In genomic region chr10:33115720-33116119, GRCh38 we compare ENCODE assay signal across 10 cellular contexts.
DNase-seq lines count a peak whose midpoint lies in the region; ATAC-seq and TF ChIP-seq lines count a peak whose summit lies in the region.
"Had no signal": no experiment of that assay in that cellular context is flagged by ENCODE, and none has a peak within 500 bp of the region (broad histone marks: within the 10 kb centered on the region; RNA-seq: fewer than 3 reads in every experiment).

No MANE protein-coding gene starts in this region.

- intact Hi-C loops in PC-3 (cut with micrococcal nuclease), result loop anchor here (1.0 kb wide), 2 partner anchors 19 to 105 kb away; no protein-coding TSS in a partner anchor

- TF ChIP-seq CTCF in PC-3 (conservative IDR thresholded peaks at IDR 0.05; ENCODE audit: low read depth, low read length) (no peak), smooth muscle cell (IDR thresholded peaks at IDR 0.05; ENCODE audit: borderline replicate concordance, insufficient read depth, poor library complexity, severe bottlenecking) (no peak)

- H3K4me1 Mint-ChIP-seq in effector memory CD8-positive, alpha-beta T cell (ENCODE audit: low read depth in 2 of 2), result peaks cover 62 to 81% of the 10 kb centered on the region in 2 donors

- BruUV-seq in PC-3 (replicated peaks; lab: Mats Ljungman, UMichigan), result no TSS peak

- H3K27ac ChIP-seq in PC-3 (ENCODE audit: low read length), result peak overlapping the region; percentile 59
- peak overlapping the region; percentile 75 for H3K27ac ChIP-seq in smooth muscle cell (ENCODE audit: low read depth)
- H3K27ac ChIP-seq in SJCRH30, result no peak overlapping the region
- H3K27ac ChIP-seq: right atrium auricular region, upper lobe of left lung had no signal

- H3K79me2 ChIP-seq in PC-3 (ENCODE audit: low read length), result no peaks in the 10 kb centered on the region
- H3K79me2 ChIP-seq in smooth muscle cell (ENCODE audit: low read depth), result no peaks in the 10 kb centered on the region

- no peaks in the 10 kb centered on the region for H3K9me2 ChIP-seq in PC-3 (replicated peaks; ENCODE audit: low read length)

- no peaks in the 10 kb centered on the region for H3K27me3 Mint-ChIP-seq in effector memory CD8-positive, alpha-beta T cell

- peaks cover 39% of the 10 kb centered on the region for H3K4me1 ChIP-seq in PC-3 (ENCODE audit: insufficient read depth, low read length)
- peaks cover 26% of the 10 kb centered on the region for H3K4me1 ChIP-seq in smooth muscle cell (ENCODE audit: low read depth)
- H3K4me1 ChIP-seq in SJCRH30, result peaks cover 16% of the 10 kb centered on the region

- H3K36me3 Mint-ChIP-seq in effector memory CD8-positive, alpha-beta T cell (ENCODE audit: insufficient read depth), result peaks cover 15% of the 10 kb centered on the region

- DNase-seq in activated naive CD4-positive, alpha-beta T cell treated with Interleukin-2 at 50 U/mL for 16 hours, result peak; percentile 45
- DNase-seq in activated naive CD4-positive, alpha-beta T cell treated with anti-CD3 and anti-CD28 coated beads, Interleukin-2, amount 50 U/mL, for 16 hours, result no peak
- DNase-seq in PC-3 (peak; percentile 85), smooth muscle cell (lab: John Stamatoyannopoulos, UW; ENCODE audit: unreplicated experiment) (no peak), COR-L47 (lab: John Stamatoyannopoulos, UW) (no peak), SJCRH30 (no peak)
- no peak for DNase-seq in effector memory CD8-positive, alpha-beta T cell

- CTCF ChIA-PET in PC-3 (lab: Charles Lee), result interaction anchor here (0.8 to 1.1 kb wide), 2 partner anchors 40 to 83 kb away, joined by 4 to 7 read pairs; no protein-coding TSS in a partner anchor

- POLR2A ChIA-PET in PC-3 (lab: Charles Lee; ENCODE audit: unreplicated experiment), result no interaction called here

- H3K4me3 Mint-ChIP-seq in effector memory CD8-positive, alpha-beta T cell, result peak overlapping the region; percentile 61 to 74

- 72% methylated on average over 11 of the region's 11 CpGs for WGBS in smooth muscle cell (ENCODE audit: low lambda C conversion rate)

- H3K9ac ChIP-seq in PC-3 (ENCODE audit: low read length), result no peak overlapping the region
- no peak overlapping the region for H3K9ac ChIP-seq in smooth muscle cell (ENCODE audit: low read depth)

- H3K9me3 ChIP-seq in PC-3 (ENCODE audit: low read length) (no peaks in the 10 kb centered on the region), smooth muscle cell (replicated peaks; ENCODE audit: low read depth) (no peaks in the 10 kb centered on the region), SJCRH30 (replicated peaks) (no peaks in the 10 kb centered on the region; the same call in 1 of the 2 replicates)
- H3K9me3 ChIP-seq: right atrium auricular region, upper lobe of left lung had no signal

- peak; percentile 84 for ATAC-seq in PC-3
- no peak for ATAC-seq in effector memory CD8-positive, alpha-beta T cell (replicated peaks)
- no peak for ATAC-seq in GM18868 (IDR thresholded peaks at IDR 0.05; ENCODE audit: unreplicated experiment)

- H3F3A ChIP-seq in PC-3 (ENCODE audit: low read length, unreplicated experiment) (no peaks in the 10 kb centered on the region), smooth muscle cell (ENCODE audit: low read depth) (peaks cover 14% of the 10 kb centered on the region)

- peak overlapping the region; percentile 82 to 98 for H3K27ac Mint-ChIP-seq in effector memory CD8-positive, alpha-beta T cell

- H3K4me3 ChIP-seq in PC-3 (ENCODE audit: low read length) (no peak overlapping the region), smooth muscle cell (no peak overlapping the region), SJCRH30 (no peak overlapping the region)
- H3K4me3 ChIP-seq: right atrium auricular region, upper lobe of left lung had no signal

- no peaks in the 10 kb centered on the region for H3K27me3 ChIP-seq in PC-3 (ENCODE audit: low read length)
- no peaks in the 10 kb centered on the region for H3K27me3 ChIP-seq in smooth muscle cell (ENCODE audit: low read depth)
- no peaks in the 10 kb centered on the region for H3K27me3 ChIP-seq in SJCRH30
- H3K27me3 ChIP-seq: right atrium auricular region, upper lobe of left lung had no signal

- H3K9me3 Mint-ChIP-seq in effector memory CD8-positive, alpha-beta T cell, result no peaks in the 10 kb centered on the region

- H4K20me1 ChIP-seq in PC-3 (ENCODE audit: low read length) (no peaks in the 10 kb centered on the region), smooth muscle cell (ENCODE audit: low read depth) (no peaks in the 10 kb centered on the region)

- no peaks in the 10 kb centered on the region for H3K36me3 ChIP-seq in PC-3 (ENCODE audit: low read depth, low read length)
- no peaks in the 10 kb centered on the region for H3K36me3 ChIP-seq in smooth muscle cell (ENCODE audit: low read depth)
- H3K36me3 ChIP-seq in SJCRH30, result no peaks in the 10 kb centered on the region
- H3K36me3 ChIP-seq: right atrium auricular region, upper lobe of left lung had no signal

- H3K4me2 ChIP-seq in PC-3 (ENCODE audit: low read length), result peak overlapping the region; percentile 72
- no peak overlapping the region for H3K4me2 ChIP-seq in smooth muscle cell

- H2AFZ ChIP-seq in PC-3 (ENCODE audit: low read length), result no peak overlapping the region
- H2AFZ ChIP-seq in smooth muscle cell (ENCODE audit: low read depth), result no peak overlapping the region

Comparison
In these comparisons a context has a peak if more than half of its experiments do, and no peak if none do; other contexts are left out.
1. DNase-seq: peak in activated naive CD4-positive, alpha-beta T cell treated with Interleukin-2 at 50 U/mL for 16 hours (single experiment) and PC-3 (single experiment); none in activated naive CD4-positive, alpha-beta T cell treated with anti-CD3 and anti-CD28 coated beads, Interleukin-2, amount 50 U/mL, for 16 hours (single experiment), effector memory CD8-positive, alpha-beta T cell (0 of 3), smooth muscle cell (single experiment), COR-L47 (single experiment) and SJCRH30 (0 of 2).